11 cellular contexts compared by ENCODE assay signal in the genomic region with DNA sequence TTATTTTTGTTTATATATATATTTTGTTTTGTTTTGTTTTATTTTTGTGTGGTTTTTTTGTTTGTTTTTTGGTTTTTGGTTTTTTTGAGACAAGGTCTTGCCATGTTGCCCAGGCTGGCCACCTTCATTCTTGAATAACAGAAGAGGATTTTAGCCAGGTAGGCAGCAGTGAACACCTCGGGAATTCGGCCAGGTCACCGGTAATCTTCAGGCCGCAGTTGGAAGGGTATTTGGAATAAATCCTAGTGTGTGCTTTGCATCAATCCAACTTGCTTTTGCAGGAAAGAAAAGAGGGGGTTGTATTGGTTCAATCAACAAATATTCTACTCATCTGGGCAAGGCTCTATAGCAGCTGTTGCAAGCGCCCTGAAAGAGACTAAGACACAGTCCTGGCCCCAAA. TPM values are rescaled to one million over a fixed set of nuclear protein-coding genes. Genes with fewer than 3 reads are reported as not detected.
"Had no signal": no experiment of that assay in that cellular context is flagged by ENCODE, and none has a peak within 500 bp of the region (broad histone marks: within the 10 kb centered on the region; RNA-seq: fewer than 3 reads in every experiment).

No MANE protein-coding gene starts in this region.

- H3K4me3 ChIP-seq: GM23248, GM23338, HAP-1 had no signal

- H3K9me3 ChIP-seq: HAP-1 had no signal

- DNase-seq: GM23248, GOT3, H7, H9, HCEC 1CT, HFFc6 had no signal

- FAIRE-seq: H1, H54 had no signal

- H3K36me3 ChIP-seq: HAP-1 had no signal

- H3K27ac ChIP-seq: GM23248 had no signal

RNA-seq across cellular contexts. Expression of gene MT1HL1, which starts 53.9 kb away (rescaled TPM):
- total RNA-seq: GM23248, GM23338, H1, H4, H7, H9, HFFc6 had no signal
